Comparison of ENCODE assay signal across 18 cellular contexts in the genomic region with DNA sequence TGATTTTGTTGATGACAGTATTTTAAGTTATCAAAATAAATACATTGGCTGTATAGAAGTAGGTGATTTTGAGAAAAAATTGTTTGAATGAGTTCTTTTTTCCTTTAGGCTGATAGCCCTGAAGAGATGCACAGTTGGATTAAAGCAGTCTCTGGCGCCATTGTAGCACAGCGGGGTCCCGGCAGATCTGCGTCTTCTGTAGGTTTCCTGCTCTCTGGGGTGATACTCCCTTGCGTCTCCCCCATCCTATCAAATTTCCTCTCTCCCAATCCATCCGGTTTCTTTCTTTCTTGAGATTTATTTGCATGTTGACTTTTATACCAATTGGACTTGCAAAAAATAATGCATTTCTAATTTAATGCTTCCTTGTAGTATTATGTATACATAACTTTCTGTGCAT. TPM values are rescaled to one million over a fixed set of nuclear protein-coding genes. Genes with fewer than 3 reads are reported as not detected.
A peak's percentile ranks its signal among the peaks of the same experiment; 100 is the strongest.
DNase-seq lines count a peak whose midpoint lies in the region; ATAC-seq, FAIRE-seq and TF ChIP-seq lines count a peak whose summit lies in the region.
"Had no signal": no experiment of that assay in that cellular context is flagged by ENCODE, and none has a peak within 500 bp of the region (broad histone marks: within the 10 kb centered on the region; RNA-seq: fewer than 3 reads in every experiment).

No MANE protein-coding gene starts in this region.

- TF ChIP-seq CTCF in activated CD8-positive, alpha-beta T cell treated with anti-CD3 and anti-CD28 coated beads for 36 hours (IDR thresholded peaks at IDR 0.05) = no peak
- no peak for TF ChIP-seq CTCF in CD8-positive, alpha-beta T cell (IDR thresholded peaks at IDR 0.05)

- intact Hi-C loops in activated CD8-positive, alpha-beta T cell treated with anti-CD3 and anti-CD28 coated beads for 36 hours (cut with micrococcal nuclease) = no loop called here
- intact Hi-C loops in CD8-positive, alpha-beta T cell (cut with DNase I, micrococcal nuclease) = no loop called here

- H3K27me3 Mint-ChIP-seq in activated CD8-positive, alpha-beta T cell treated with anti-CD3 and anti-CD28 coated beads, Interleukin-2, amount 10 ng/mL, durations not matched to agents 7 days and 5 days (ENCODE audit: low read depth) = no peaks in the 10 kb centered on the region
- H3K27me3 Mint-ChIP-seq in activated CD8-positive, alpha-beta T cell treated with anti-CD3 and anti-CD28 coated beads for 36 hours = no peaks in the 10 kb centered on the region
- no peaks in the 10 kb centered on the region for H3K27me3 Mint-ChIP-seq in CD8-positive, alpha-beta T cell (ENCODE audit: low read depth)
- H3K27me3 Mint-ChIP-seq in effector memory CD8-positive, alpha-beta T cell = no peaks in the 10 kb centered on the region
- no peaks in the 10 kb centered on the region for H3K27me3 Mint-ChIP-seq in natural killer cell treated with Interleukin-12 subunit alpha and Interleukin-12 subunit beta and Interleukin-15 and Interleukin-18, amount 100 ng/mL, for 72 hours

- peaks cover 13% of the 10 kb centered on the region for H3K36me3 Mint-ChIP-seq in activated CD8-positive, alpha-beta T cell treated with anti-CD3 and anti-CD28 coated beads, Interleukin-2, amount 10 ng/mL, durations not matched to agents 7 days and 5 days (ENCODE audit: low read depth)
- H3K36me3 Mint-ChIP-seq in activated CD8-positive, alpha-beta T cell treated with anti-CD3 and anti-CD28 coated beads for 36 hours (ENCODE audit: low read depth) = peaks cover 10% of the 10 kb centered on the region
- H3K36me3 Mint-ChIP-seq in CD8-positive, alpha-beta T cell = peaks cover 47% of the 10 kb centered on the region
- peaks cover 19% of the 10 kb centered on the region for H3K36me3 Mint-ChIP-seq in effector memory CD8-positive, alpha-beta T cell (ENCODE audit: insufficient read depth)
- H3K36me3 Mint-ChIP-seq in natural killer cell treated with Interleukin-12 subunit alpha and Interleukin-12 subunit beta and Interleukin-15 and Interleukin-18, amount 100 ng/mL, for 72 hours = no peaks in the 10 kb centered on the region

- peak overlapping the region; percentile 39 for H3K27ac Mint-ChIP-seq in activated CD8-positive, alpha-beta T cell treated with anti-CD3 and anti-CD28 coated beads, Interleukin-2, amount 10 ng/mL, durations not matched to agents 7 days and 5 days
- no peak overlapping the region for H3K27ac Mint-ChIP-seq in activated CD8-positive, alpha-beta T cell treated with anti-CD3 and anti-CD28 coated beads for 36 hours
- H3K27ac Mint-ChIP-seq in CD8-positive, alpha-beta T cell = peak overlapping the region; percentile 72
- peak overlapping the region; percentile 81 to 89 for H3K27ac Mint-ChIP-seq in effector memory CD8-positive, alpha-beta T cell
- H3K27ac Mint-ChIP-seq in natural killer cell treated with Interleukin-12 subunit alpha and Interleukin-12 subunit beta and Interleukin-15 and Interleukin-18, amount 100 ng/mL, for 72 hours = peak overlapping the region; percentile 40 to 82

- no peak for FAIRE-seq in HTR-8/SVneo (lab: Jason Lieb, UNC)
- FAIRE-seq: GM19239 had no signal

- H3K27me3 ChIP-seq in CD8-positive, alpha-beta T cell (ENCODE audit: insufficient read depth, low read length) = no peaks in the 10 kb centered on the region

- no peaks in the 10 kb centered on the region for H3K9me3 Mint-ChIP-seq in activated CD8-positive, alpha-beta T cell treated with anti-CD3 and anti-CD28 coated beads, Interleukin-2, amount 10 ng/mL, durations not matched to agents 7 days and 5 days (ENCODE audit: insufficient read depth)
- no peaks in the 10 kb centered on the region for H3K9me3 Mint-ChIP-seq in activated CD8-positive, alpha-beta T cell treated with anti-CD3 and anti-CD28 coated beads for 36 hours
- H3K9me3 Mint-ChIP-seq in CD8-positive, alpha-beta T cell = no peaks in the 10 kb centered on the region
- no peaks in the 10 kb centered on the region for H3K9me3 Mint-ChIP-seq in effector memory CD8-positive, alpha-beta T cell
- H3K9me3 Mint-ChIP-seq in natural killer cell treated with Interleukin-12 subunit alpha and Interleukin-12 subunit beta and Interleukin-15 and Interleukin-18, amount 100 ng/mL, for 72 hours = no peaks in the 10 kb centered on the region

- no peaks in the 10 kb centered on the region for H3K9me3 ChIP-seq in CD8-positive, alpha-beta T cell (ENCODE audit: low read length)

- no peak for DNase-seq in activated CD8-positive, alpha-beta T cell treated with anti-CD3 and anti-CD28 coated beads, Interleukin-2, amount 10 ng/mL, durations not matched to agents 7 days and 5 days
- DNase-seq in activated CD8-positive, alpha-beta T cell treated with anti-CD3 and anti-CD28 coated beads for 36 hours = no peak
- DNase-seq in CD8-positive, alpha-beta T cell = no peak
- no peak for DNase-seq in effector memory CD8-positive, alpha-beta T cell
- no peak for DNase-seq in natural killer cell treated with Interleukin-12 subunit alpha and Interleukin-12 subunit beta and Interleukin-15 and Interleukin-18, amount 100 ng/mL, for 72 hours (ENCODE audit: low spot score)
- DNase-seq in HTR-8/SVneo (ENCODE audit: insufficient read length, low spot score) = no peak
- DNase-seq in caudate nucleus (lab: John Stamatoyannopoulos, UW) = no peak
- DNase-seq in NCI-H2081 treated with DMSO at 0.1 percent for 48 hours (lab: John Stamatoyannopoulos, UW) = no peak
- DNase-seq: Calu3, DMS53, H7, NCI-H1092, NCI-H146, NCI-H2081, NCI-H510A treated with DMSO at 0.1 percent for 48 hours had no signal

- no peak overlapping the region for H3K27ac ChIP-seq in CD8-positive, alpha-beta T cell (ENCODE audit: low read depth, low read length)
- H3K27ac ChIP-seq in caudate nucleus (ENCODE audit: low read depth, low read length) = no peak overlapping the region
- H3K27ac ChIP-seq: 22Rv1 had no signal

- H3K4me3 ChIP-seq in CD8-positive, alpha-beta T cell (ENCODE audit: low read depth, low read length) = no peak overlapping the region

- POLR2A ChIA-PET in activated CD8-positive, alpha-beta T cell treated with anti-CD3 and anti-CD28 coated beads, Interleukin-2, amount 10 ng/mL, durations not matched to agents 7 days and 5 days (lab: Charles Lee) = no interaction called here
- POLR2A ChIA-PET in activated CD8-positive, alpha-beta T cell treated with anti-CD3 and anti-CD28 coated beads for 36 hours (lab: Charles Lee) = interaction anchor here (0.6 kb wide), 1 partner anchor 11 kb away, joined by 3 read pairs; no protein-coding TSS in a partner anchor
- POLR2A ChIA-PET in CD8-positive, alpha-beta T cell (lab: Charles Lee) = no interaction called here

- ATAC-seq in activated CD8-positive, alpha-beta T cell treated with anti-CD3 and anti-CD28 coated beads, Interleukin-2, amount 10 ng/mL, durations not matched to agents 7 days and 5 days = no peak
- ATAC-seq in activated CD8-positive, alpha-beta T cell treated with anti-CD3 and anti-CD28 coated beads for 36 hours = no peak
- ATAC-seq in CD8-positive, alpha-beta T cell = no peak
- ATAC-seq in effector memory CD8-positive, alpha-beta T cell (replicated peaks) = no peak
- no peak for ATAC-seq in natural killer cell treated with Interleukin-12 subunit alpha and Interleukin-12 subunit beta and Interleukin-15 and Interleukin-18, amount 100 ng/mL, for 72 hours

- peaks cover 13% of the 10 kb centered on the region for H3K36me3 ChIP-seq in CD8-positive, alpha-beta T cell (ENCODE audit: insufficient read depth, low read length)

- H3K4me1 ChIP-seq in CD8-positive, alpha-beta T cell (ENCODE audit: insufficient read depth, low read length) = peaks cover 52% of the 10 kb centered on the region

- CTCF ChIA-PET in activated CD8-positive, alpha-beta T cell treated with anti-CD3 and anti-CD28 coated beads, Interleukin-2, amount 10 ng/mL, durations not matched to agents 7 days and 5 days (lab: Charles Lee) = no interaction called here
- CTCF ChIA-PET in activated CD8-positive, alpha-beta T cell treated with anti-CD3 and anti-CD28 coated beads for 36 hours (lab: Charles Lee) = no interaction called here
- CTCF ChIA-PET in CD8-positive, alpha-beta T cell (lab: Charles Lee) = interaction anchor here (1.4 kb wide), 1 partner anchor 83 kb away, joined by 7 read pairs; no protein-coding TSS in a partner anchor

- H3K4me1 Mint-ChIP-seq in activated CD8-positive, alpha-beta T cell treated with anti-CD3 and anti-CD28 coated beads, Interleukin-2, amount 10 ng/mL, durations not matched to agents 7 days and 5 days (ENCODE audit: low read depth) = peaks cover 23% of the 10 kb centered on the region
- peaks cover 25% of the 10 kb centered on the region for H3K4me1 Mint-ChIP-seq in activated CD8-positive, alpha-beta T cell treated with anti-CD3 and anti-CD28 coated beads for 36 hours (ENCODE audit: low read depth)
- H3K4me1 Mint-ChIP-seq in CD8-positive, alpha-beta T cell (ENCODE audit: low read depth) = peaks cover 41% of the 10 kb centered on the region
- peaks cover 13 to 27% of the 10 kb centered on the region in 2 donors for H3K4me1 Mint-ChIP-seq in effector memory CD8-positive, alpha-beta T cell (ENCODE audit: low read depth in 2 of 2)
- peaks cover 26 to 27% of the 10 kb centered on the region in 2 donors for H3K4me1 Mint-ChIP-seq in natural killer cell treated with Interleukin-12 subunit alpha and Interleukin-12 subunit beta and Interleukin-15 and Interleukin-18, amount 100 ng/mL, for 72 hours (ENCODE audit: low read depth in 2 of 2)

- H3K4me3 Mint-ChIP-seq in activated CD8-positive, alpha-beta T cell treated with anti-CD3 and anti-CD28 coated beads, Interleukin-2, amount 10 ng/mL, durations not matched to agents 7 days and 5 days = no peak overlapping the region
- no peak overlapping the region for H3K4me3 Mint-ChIP-seq in activated CD8-positive, alpha-beta T cell treated with anti-CD3 and anti-CD28 coated beads for 36 hours
- peak overlapping the region; percentile 0 for H3K4me3 Mint-ChIP-seq in CD8-positive, alpha-beta T cell
- H3K4me3 Mint-ChIP-seq in effector memory CD8-positive, alpha-beta T cell = no peak overlapping the region
- H3K4me3 Mint-ChIP-seq in natural killer cell treated with Interleukin-12 subunit alpha and Interleukin-12 subunit beta and Interleukin-15 and Interleukin-18, amount 100 ng/mL, for 72 hours = peak overlapping the region; percentile 30

RNA-seq across cellular contexts. Expression of a gene that starts 27.6 kb away (rescaled TPM):
- total RNA-seq in activated CD8-positive, alpha-beta T cell treated with anti-CD3 and anti-CD28 coated beads, Interleukin-2, amount 10 ng/mL, durations not matched to agents 7 days and 5 days = not detected
- total RNA-seq in activated CD8-positive, alpha-beta T cell treated with anti-CD3 and anti-CD28 coated beads for 36 hours = not detected
- not detected for total RNA-seq in CD8-positive, alpha-beta T cell
- total RNA-seq in natural killer cell treated with Interleukin-12 subunit alpha and Interleukin-12 subunit beta and Interleukin-15 and Interleukin-18, amount 100 ng/mL, for 72 hours = not detected
- total RNA-seq: Calu3, H7, MCF 10A had no signal

RNA-seq across cellular contexts. Expression of a gene that starts 34.5 kb away (rescaled TPM):
- total RNA-seq in activated CD8-positive, alpha-beta T cell treated with anti-CD3 and anti-CD28 coated beads, Interleukin-2, amount 10 ng/mL, durations not matched to agents 7 days and 5 days = not detected
- total RNA-seq in activated CD8-positive, alpha-beta T cell treated with anti-CD3 and anti-CD28 coated beads for 36 hours = not detected
- not detected for total RNA-seq in CD8-positive, alpha-beta T cell
- not detected for total RNA-seq in natural killer cell treated with Interleukin-12 subunit alpha and Interleukin-12 subunit beta and Interleukin-15 and Interleukin-18, amount 100 ng/mL, for 72 hours

RNA-seq across cellular contexts. Expression of a gene that starts 52.3 kb away (rescaled TPM):
- total RNA-seq in activated CD8-positive, alpha-beta T cell treated with anti-CD3 and anti-CD28 coated beads, Interleukin-2, amount 10 ng/mL, durations not matched to agents 7 days and 5 days = 10 to 100 TPM in 1 of 2 experiments, 1 to 10 TPM in 1; 9.6 to 11.7 TPM
- 10 to 100 TPM; 17.0 to 17.4 TPM for total RNA-seq in activated CD8-positive, alpha-beta T cell treated with anti-CD3 and anti-CD28 coated beads for 36 hours
- 10 to 100 TPM; 23.6 to 24.6 TPM for total RNA-seq in CD8-positive, alpha-beta T cell
- 1 to 10 TPM; 4.4 to 7.9 TPM for total RNA-seq in natural killer cell treated with Interleukin-12 subunit alpha and Interleukin-12 subunit beta and Interleukin-15 and Interleukin-18, amount 100 ng/mL, for 72 hours

Comparison
In these comparisons a context has a peak if more than half of its experiments do, and no peak if none do; other contexts are left out.
1. H3K4me3 Mint-ChIP-seq: peak in CD8-positive, alpha-beta T cell (single experiment) and natural killer cell treated with Interleukin-12 subunit alpha and Interleukin-12 subunit beta and Interleukin-15 and Interleukin-18, amount 100 ng/mL, for 72 hours (single experiment); none in activated CD8-positive, alpha-beta T cell treated with anti-CD3 and anti-CD28 coated beads, Interleukin-2, amount 10 ng/mL, durations not matched to agents 7 days and 5 days (single experiment), activated CD8-positive, alpha-beta T cell treated with anti-CD3 and anti-CD28 coated beads for 36 hours (single experiment) and effector memory CD8-positive, alpha-beta T cell (0 of 2).